ENCODE assay signal across 9 cellular contexts in genomic region chr14:105537580-105538474, GRCh38. TPM values are rescaled to one million over a fixed set of nuclear protein-coding genes. Genes with fewer than 3 reads are reported as not detected.
DNase-seq lines count a peak whose midpoint lies in the region; ATAC-seq, FAIRE-seq and TF ChIP-seq lines count a peak whose summit lies in the region.
"Had no signal": no experiment of that assay in that cellular context is flagged by ENCODE, and none has a peak within 500 bp of the region (broad histone marks: within the 10 kb centered on the region; RNA-seq: fewer than 3 reads in every experiment).

No MANE protein-coding gene starts in this region.

- H3K4me3 Mint-ChIP-seq in activated CD8-positive, alpha-beta memory T cell treated with anti-CD3 and anti-CD28 coated beads, Interleukin-2, amount 10 ng/mL, durations not matched to agents 7 days and 5 days = no peak overlapping the region
- no peak overlapping the region for H3K4me3 Mint-ChIP-seq in nephron progenitor cell
- H3K4me3 Mint-ChIP-seq: activated naive CD8-positive, alpha-beta T cell had no signal

- no peak overlapping the region for H3K4me2 ChIP-seq in endothelial cell of umbilical vein (ENCODE audit: insufficient read depth, low read length)

- H3K27ac ChIP-seq in endothelial cell of umbilical vein (ENCODE audit: insufficient read depth, low read depth, low read length) = no peak overlapping the region
- H3K27ac ChIP-seq in thyroid gland = no peak overlapping the region

- no TSS peak for BruUV-seq in endothelial cell of umbilical vein (replicated peaks; lab: Mats Ljungman, UMichigan)

- intact Hi-C loops in endothelial cell of umbilical vein (cut with micrococcal nuclease) = no loop called here
- intact Hi-C loops in thyroid gland (cut with DNase I) = no loop called here

- H3K36me3 ChIP-seq in endothelial cell of umbilical vein (ENCODE audit: control insufficient read depth in 2 of 2, extremely low read depth in 1 of 2, insufficient read depth in 2 of 2, low read length in 2 of 2) = no peaks in the 10 kb centered on the region
- no peaks in the 10 kb centered on the region for H3K36me3 ChIP-seq in thyroid gland

- H3K27ac Mint-ChIP-seq in activated CD8-positive, alpha-beta memory T cell treated with anti-CD3 and anti-CD28 coated beads, Interleukin-2, amount 10 ng/mL, durations not matched to agents 7 days and 5 days = no peak overlapping the region
- H3K27ac Mint-ChIP-seq in nephron progenitor cell = no peak overlapping the region
- H3K27ac Mint-ChIP-seq: activated naive CD8-positive, alpha-beta T cell had no signal

- no peaks in the 10 kb centered on the region for H3K36me3 Mint-ChIP-seq in activated CD8-positive, alpha-beta memory T cell treated with anti-CD3 and anti-CD28 coated beads, Interleukin-2, amount 10 ng/mL, durations not matched to agents 7 days and 5 days
- no peaks in the 10 kb centered on the region for H3K36me3 Mint-ChIP-seq in nephron progenitor cell (ENCODE audit: low read depth)
- H3K36me3 Mint-ChIP-seq: activated naive CD8-positive, alpha-beta T cell had no signal

- DNase-seq in NCI-H1694 treated with DMSO at 0.1 percent for 48 hours (lab: John Stamatoyannopoulos, UW) (peak; percentile 57), endothelial cell of umbilical vein (ENCODE audit: low read depth, low spot score) (no peak), nephron progenitor cell (peak; percentile 75), thyroid gland (peak; percentile 56 to 59), amniotic stem cell (lab: John Stamatoyannopoulos, UW) (no peak)
- DNase-seq in activated CD8-positive, alpha-beta memory T cell treated with anti-CD3 and anti-CD28 coated beads, Interleukin-2, amount 10 ng/mL, durations not matched to agents 7 days and 5 days = peak; percentile 72

- FAIRE-seq in endothelial cell of umbilical vein (lab: Jason Lieb, UNC) = no peak

- ATAC-seq in activated CD8-positive, alpha-beta memory T cell treated with anti-CD3 and anti-CD28 coated beads, Interleukin-2, amount 10 ng/mL, durations not matched to agents 7 days and 5 days = peak; percentile 88
- no peak for ATAC-seq in GM21390 (IDR thresholded peaks at IDR 0.05; ENCODE audit: unreplicated experiment)

- no peaks in the 10 kb centered on the region for H3K9me3 Mint-ChIP-seq in activated CD8-positive, alpha-beta memory T cell treated with anti-CD3 and anti-CD28 coated beads, Interleukin-2, amount 10 ng/mL, durations not matched to agents 7 days and 5 days (ENCODE audit: low read depth)
- H3K9me3 Mint-ChIP-seq in nephron progenitor cell = peaks cover 35% of the 10 kb centered on the region

- WGBS in thyroid gland, 2 donors = 37 to 44% methylated on average over 8 to 13 of the region's 30 CpGs

- H3K4me3 ChIP-seq in endothelial cell of umbilical vein (replicated peaks in 1 of 3; ENCODE audit: insufficient read depth in 1 of 3, low read depth in 1 of 3, low read length in 3 of 3) (no peak overlapping the region), thyroid gland (replicated peaks in 1 of 3) (no peak overlapping the region)

- CTCF ChIA-PET in activated CD8-positive, alpha-beta memory T cell treated with anti-CD3 and anti-CD28 coated beads, Interleukin-2, amount 10 ng/mL, durations not matched to agents 7 days and 5 days (lab: Charles Lee) = interaction anchor here (0.7 to 2.4 kb wide), 7 partner anchors 9 to 167 kb away, joined by 3 to 12 read pairs (median 3); no protein-coding TSS in a partner anchor
- CTCF ChIA-PET in endothelial cell of umbilical vein (lab: Charles Lee) = interaction anchor here (1.7 kb wide), 1 partner anchor 10 kb away, joined by 6 read pairs; no protein-coding TSS in a partner anchor

- no peaks in the 10 kb centered on the region for H3K9me3 ChIP-seq in endothelial cell of umbilical vein (replicated peaks; ENCODE audit: control insufficient read depth, insufficient read depth, low read length)
- no peaks in the 10 kb centered on the region for H3K9me3 ChIP-seq in thyroid gland

- dilution Hi-C loops in endothelial cell of umbilical vein (cut with MboI; ENCODE audit: extremely low pct_ligation_motif_present, low sequenced_read_pairs) = no loop called here

- TF ChIP-seq CTCF in GM12872 (IDR thresholded peaks at IDR 0.05; ENCODE audit: insufficient read depth, low read depth, low read length) (peak; percentile 97), endothelial cell of umbilical vein (IDR thresholded peaks at IDR 0.05; ENCODE audit: extremely low read depth in 1 of 2, insufficient read depth in 1 of 2, low read depth in 1 of 2, low read length in 2 of 2) (peak; percentile 92 to 98), nephron progenitor cell (IDR thresholded peaks at IDR 0.05) (peak; percentile 89), thyroid gland (IDR thresholded peaks at IDR 0.05) (peak; percentile 64 to 98 (median 86))

- H3K27me3 ChIP-seq in endothelial cell of umbilical vein (ENCODE audit: control insufficient read depth in 2 of 2, insufficient read depth in 2 of 2, low read length in 2 of 2) (no peaks in the 10 kb centered on the region), thyroid gland (no peaks in the 10 kb centered on the region)

- peaks cover 23% of the 10 kb centered on the region for H3K27me3 Mint-ChIP-seq in activated CD8-positive, alpha-beta memory T cell treated with anti-CD3 and anti-CD28 coated beads, Interleukin-2, amount 10 ng/mL, durations not matched to agents 7 days and 5 days
- peaks cover 36% of the 10 kb centered on the region for H3K27me3 Mint-ChIP-seq in nephron progenitor cell (ENCODE audit: low read depth, poor library complexity)

- H3K9ac ChIP-seq in endothelial cell of umbilical vein (replicated peaks; ENCODE audit: extremely low read depth, insufficient read depth, low read length) = no peak overlapping the region

- no peaks in the 10 kb centered on the region for H3K9me1 ChIP-seq in endothelial cell of umbilical vein (replicated peaks; ENCODE audit: control insufficient read depth, extremely low read depth, insufficient read depth, low read length)

- no peaks in the 10 kb centered on the region for H3K4me1 ChIP-seq in endothelial cell of umbilical vein (ENCODE audit: control insufficient read depth, extremely low read depth, insufficient read depth, low read length)
- peaks cover 0 to 5% of the 10 kb centered on the region in 2 donors for H3K4me1 ChIP-seq in thyroid gland

- POLR2A ChIA-PET in endothelial cell of umbilical vein (lab: Charles Lee) = no interaction called here

- no peaks in the 10 kb centered on the region for H3K4me1 Mint-ChIP-seq in activated CD8-positive, alpha-beta memory T cell treated with anti-CD3 and anti-CD28 coated beads, Interleukin-2, amount 10 ng/mL, durations not matched to agents 7 days and 5 days
- H3K4me1 Mint-ChIP-seq in nephron progenitor cell = no peaks in the 10 kb centered on the region

- H4K20me1 ChIP-seq in endothelial cell of umbilical vein (replicated peaks; ENCODE audit: control insufficient read depth, extremely low read depth, insufficient read depth, low read length) = no peaks in the 10 kb centered on the region

- no peaks in the 10 kb centered on the region for H3K79me2 ChIP-seq in endothelial cell of umbilical vein (ENCODE audit: control insufficient read depth, insufficient read depth, low read length)

- no peak for TF ChIP-seq POLR2A in endothelial cell of umbilical vein (IDR thresholded peaks at IDR 0.05; ENCODE audit: low read depth, low read length)
- no peak for TF ChIP-seq POLR2A in thyroid gland (IDR thresholded peaks at IDR 0.05)

- H2AFZ ChIP-seq in endothelial cell of umbilical vein (ENCODE audit: low read depth, low read length) = no peak overlapping the region

TF ChIP-seq in endothelial cell of umbilical vein, 7 proteins besides CTCF, POLR2A, EP300 and RAD21 (continues in another document):
- TF ChIP-seq JUN (IDR thresholded peaks at IDR 0.05; ENCODE audit: borderline replicate concordance, insufficient read depth, insufficient read length, low read depth) = no peak

RNA-seq across cellular contexts. Expression of gene TMEM121, which starts 11.4 kb away (rescaled TPM):
- 10 to 100 TPM; 11.5 to 11.9 TPM for total RNA-seq in activated CD8-positive, alpha-beta memory T cell treated with anti-CD3 and anti-CD28 coated beads, Interleukin-2, amount 10 ng/mL, durations not matched to agents 7 days and 5 days
- total RNA-seq in endothelial cell of umbilical vein = 4.8 and 5.3 TPM in 2 replicates
- 7.7 and 13.1 TPM in 2 replicates for polyA plus RNA-seq in endothelial cell of umbilical vein
- polyA plus RNA-seq in endothelial cell of umbilical vein (2011; cell fraction: cytosol; rRNA removed) = 1.8 and 4.0 TPM in 2 replicates
- 1.8 and 2.2 TPM in 2 replicates for polyA plus RNA-seq in endothelial cell of umbilical vein (2011; cell fraction: nucleus; rRNA removed)
- 1.5 and 3.9 TPM in 2 replicates for polyA plus RNA-seq in endothelial cell of umbilical vein (2012)
- 2.0 and 3.7 TPM in 2 replicates for polyA minus RNA-seq in endothelial cell of umbilical vein
- polyA minus RNA-seq in endothelial cell of umbilical vein (2011; cell fraction: cytosol; rRNA and poly(A)+ RNA removed) = 2.4 TPM
- polyA minus RNA-seq in endothelial cell of umbilical vein (2011; cell fraction: nucleus; rRNA and poly(A)+ RNA removed) = 0.38 and 2.1 TPM in 2 replicates
- total RNA-seq in thyroid gland = 10 to 100 TPM in 3 of 4 donors, 1 to 10 TPM in 1; 9.3 to 19.1 (median 15.2) TPM

RNA-seq across cellular contexts. Expression of gene TEDC1, which starts 46.8 kb away (rescaled TPM):
- 10 to 100 TPM; 40.6 to 56.8 TPM for total RNA-seq in activated CD8-positive, alpha-beta memory T cell treated with anti-CD3 and anti-CD28 coated beads, Interleukin-2, amount 10 ng/mL, durations not matched to agents 7 days and 5 days
- total RNA-seq in endothelial cell of umbilical vein (25.3 and 29.9 TPM in 2 replicates), thyroid gland (10 to 100 TPM in 2 of 4 donors, 1 to 10 TPM in 2; 3.4 to 13.9 (median 8.5) TPM)
- polyA plus RNA-seq in endothelial cell of umbilical vein = 16.5 and 16.8 TPM in 2 replicates
- polyA plus RNA-seq in endothelial cell of umbilical vein (2011; cell fraction: cytosol; rRNA removed) = 10.1 and 15.0 TPM in 2 replicates
- 16.3 and 20.8 TPM in 2 replicates for polyA plus RNA-seq in endothelial cell of umbilical vein (2011; cell fraction: nucleus; rRNA removed)
- polyA plus RNA-seq in endothelial cell of umbilical vein (2012) = 6.7 and 9.0 TPM in 2 replicates
- 3.8 and 6.5 TPM in 2 replicates for polyA minus RNA-seq in endothelial cell of umbilical vein
- polyA minus RNA-seq in endothelial cell of umbilical vein (2011; cell fraction: cytosol; rRNA and poly(A)+ RNA removed) = 26.7 TPM
- polyA minus RNA-seq in endothelial cell of umbilical vein (2011; cell fraction: nucleus; rRNA and poly(A)+ RNA removed) = 6.3 and 10.4 TPM in 2 replicates

RNA-seq across cellular contexts. Expression of gene CRIP1, which starts 51.1 kb away (rescaled TPM):
- total RNA-seq in activated CD8-positive, alpha-beta memory T cell treated with anti-CD3 and anti-CD28 coated beads, Interleukin-2, amount 10 ng/mL, durations not matched to agents 7 days and 5 days = 100 to 1,000 TPM; 546 to 574 TPM
- total RNA-seq in endothelial cell of umbilical vein (4.8 and 8.1 TPM in 2 replicates), thyroid gland (10 to 100 TPM in 3 of 4 donors, 1 to 10 TPM in 1; 6.0 to 30.8 (median 18.5) TPM)
- polyA plus RNA-seq in endothelial cell of umbilical vein = 3.0 and 3.1 TPM in 2 replicates
- polyA plus RNA-seq in endothelial cell of umbilical vein (2011; cell fraction: cytosol; rRNA removed) = 2.9 and 3.9 TPM in 2 replicates
- polyA plus RNA-seq in endothelial cell of umbilical vein (2011; cell fraction: nucleus; rRNA removed) = 3.3 and 3.7 TPM in 2 replicates
- polyA plus RNA-seq in endothelial cell of umbilical vein (2012) = 2.8 and 4.2 TPM in 2 replicates
- polyA minus RNA-seq in endothelial cell of umbilical vein = 0.91 TPM in 1 of 2 replicates, not detected in the other
- 143 TPM for polyA minus RNA-seq in endothelial cell of umbilical vein (2011; cell fraction: cytosol; rRNA and poly(A)+ RNA removed)
- 3.5 and 5.3 TPM in 2 replicates for polyA minus RNA-seq in endothelial cell of umbilical vein (2011; cell fraction: nucleus; rRNA and poly(A)+ RNA removed)

Comparison
In these comparisons a context has a peak if more than half of its experiments do, and no peak if none do; other contexts are left out.
1. DNase-seq: peak in NCI-H1694 treated with DMSO at 0.1 percent for 48 hours (single experiment), activated CD8-positive, alpha-beta memory T cell treated with anti-CD3 and anti-CD28 coated beads, Interleukin-2, amount 10 ng/mL, durations not matched to agents 7 days and 5 days (single experiment), nephron progenitor cell (single experiment) and thyroid gland (2 of 2); none in endothelial cell of umbilical vein (single experiment) and amniotic stem cell (single experiment).
2. RNA of gene CRIP1, which starts 51.1 kb away (total RNA-seq): 546 to 574 TPM in activated CD8-positive, alpha-beta memory T cell treated with anti-CD3 and anti-CD28 coated beads, Interleukin-2, amount 10 ng/mL, durations not matched to agents 7 days and 5 days; 6.0 to 30.8 TPM in thyroid gland and 4.8 to 8.1 TPM in endothelial cell of umbilical vein; every median in the first group is over 10 times any median in the second.
3. Peak in every context shown above with its lines, with median percentiles within 50 percentile points of each other: CTCF ChIP-seq.